Comparison of ENCODE assay signal across 9 cellular contexts in the genomic region with DNA sequence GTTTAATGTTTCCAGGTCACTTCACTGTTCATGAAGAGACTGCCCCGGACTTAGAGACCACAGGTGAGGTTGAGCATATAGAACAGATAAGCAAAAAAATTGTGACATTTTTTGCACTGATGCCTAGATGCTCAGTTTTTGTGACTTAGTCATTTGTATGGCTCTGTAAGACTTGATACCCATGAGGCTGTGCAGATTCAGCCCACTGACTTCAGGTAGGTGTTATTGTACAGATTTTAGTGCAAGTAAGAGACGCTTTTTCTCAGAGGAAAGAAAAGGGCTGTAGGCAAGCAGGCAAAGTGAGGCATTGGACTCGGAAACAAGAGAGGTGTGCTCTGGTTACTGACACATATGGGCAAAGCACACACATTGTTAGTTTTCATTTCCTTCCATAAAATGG.
"Had no signal": no experiment of that assay in that cellular context is flagged by ENCODE, and none has a peak within 500 bp of the region (broad histone marks: within the 10 kb centered on the region; RNA-seq: fewer than 3 reads in every experiment).

No MANE protein-coding gene starts in this region.

- H3K9me3 Mint-ChIP-seq: IgD-negative memory B cell had no signal

- FAIRE-seq: HepG2, HTR-8/SVneo, K562 had no signal

- H3K4me2 ChIP-seq: KMS-11 had no signal

- H3K27me3 Mint-ChIP-seq: IgD-negative memory B cell had no signal

- H3K4me3 ChIP-seq: K562 had no signal

- H3K9ac ChIP-seq: KMS-11 had no signal

- H3K27ac ChIP-seq: HL-60, KMS-11 had no signal

- H3K27ac Mint-ChIP-seq: IgD-negative memory B cell had no signal

- DNase-seq: IMR-90, KBM-7, KG1 had no signal

- ATAC-seq: HepG2, K562 had no signal

- H3K36me3 Mint-ChIP-seq: IgD-negative memory B cell had no signal

- H3K4me3 Mint-ChIP-seq: IgD-negative memory B cell had no signal
